ENCODE assay signal across 8 cellular contexts in the genomic region with DNA sequence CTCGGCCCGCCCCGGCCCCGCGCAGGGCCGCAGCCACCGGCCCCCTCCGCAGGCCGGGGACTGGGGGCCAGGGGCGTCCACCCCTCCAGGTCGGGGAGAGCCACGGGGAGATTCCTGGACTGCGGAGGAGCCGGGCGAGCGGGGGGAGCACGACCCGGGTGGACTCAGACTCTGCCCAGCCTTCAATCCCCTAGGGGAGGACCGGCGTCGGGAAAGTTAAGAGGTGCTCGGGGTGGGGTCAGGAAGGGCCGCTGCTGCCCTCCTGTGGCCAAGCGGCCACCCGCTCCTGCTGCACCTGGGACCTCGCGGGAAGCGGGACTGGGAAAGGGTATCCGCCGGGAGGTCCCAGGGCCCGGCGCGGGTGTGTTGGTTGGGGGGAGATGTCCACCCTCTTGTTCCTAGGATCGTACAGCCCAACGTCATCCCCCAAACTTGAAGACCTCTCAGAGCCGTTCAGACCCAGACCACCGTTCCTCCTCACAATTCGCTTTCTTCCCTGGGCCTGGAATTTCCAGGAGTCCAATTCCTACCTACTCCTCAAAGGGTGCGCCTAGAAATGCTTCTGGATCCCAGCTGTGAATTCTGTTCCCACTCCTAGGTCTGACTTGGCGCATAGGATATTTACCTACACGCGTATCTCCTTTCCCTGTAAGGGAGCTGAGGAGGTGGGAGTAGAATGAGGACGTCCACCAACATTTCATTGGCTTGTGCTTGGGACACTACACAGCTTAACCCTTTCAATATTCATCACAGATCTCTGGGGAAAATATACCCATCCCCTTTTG. TPM values are rescaled to one million over a fixed set of nuclear protein-coding genes. Genes with fewer than 3 reads are reported as not detected.
DNase-seq lines count a peak whose midpoint lies in the region; ATAC-seq, FAIRE-seq and TF ChIP-seq lines count a peak whose summit lies in the region.

No MANE protein-coding gene starts in this region.

- H3K79me1 ChIP-seq in trophoblast cell (ENCODE audit: low read length) = peaks cover 22% of the 10 kb centered on the region

- H4K8ac ChIP-seq in trophoblast cell (ENCODE audit: low read depth, low read length) = peak overlapping the region; percentile 77

- DNase-seq in GM12891 (ENCODE audit: insufficient read length, low spot score) (peak; percentile 77), NAMALWA (ENCODE audit: low spot score) (peak; percentile 75), SW480 (ENCODE audit: low spot score) (peak; percentile 91), amniotic epithelial cell (ENCODE audit: low read depth) (peak; percentile 88), left cardiac atrium (peak; percentile 89), trophoblast cell (peak; percentile 83 to 86), cortex of kidney (lab: John Stamatoyannopoulos, UW) (no peak)

- no peak overlapping the region for H3K23ac ChIP-seq in trophoblast cell (ENCODE audit: low read length)

- no peaks in the 10 kb centered on the region for H3K9me3 ChIP-seq in trophoblast cell (ENCODE audit: insufficient read depth, low read depth, low read length)

- peak overlapping the region; percentile 32 for H2BK12ac ChIP-seq in trophoblast cell (ENCODE audit: low read length)

- H2BK120ac ChIP-seq in trophoblast cell (ENCODE audit: insufficient read depth, low read length, poor library complexity) = peak overlapping the region; percentile 73

- H2AK5ac ChIP-seq in trophoblast cell (ENCODE audit: low read length) = no peak overlapping the region

- peak overlapping the region; percentile 72 for H3K18ac ChIP-seq in trophoblast cell (ENCODE audit: low read length)

- peak overlapping the region; percentile 91 for H2AFZ ChIP-seq in trophoblast cell (ENCODE audit: insufficient read depth, low read length, poor library complexity)

- H3K27ac ChIP-seq in trophoblast cell (ENCODE audit: low read depth, low read length) = peak overlapping the region; percentile 83

- H3K14ac ChIP-seq in trophoblast cell (ENCODE audit: low read length) = peak overlapping the region; percentile 88

- H3K27me3 ChIP-seq in trophoblast cell (ENCODE audit: insufficient read depth, low read length) = no peaks in the 10 kb centered on the region

- H2BK5ac ChIP-seq in trophoblast cell (ENCODE audit: low read depth, low read length, poor library complexity) = peak overlapping the region; percentile 87

- peak overlapping the region; percentile 85 for H3K9ac ChIP-seq in trophoblast cell (ENCODE audit: low read length)

- H3K4me1 ChIP-seq in trophoblast cell (ENCODE audit: control insufficient read depth in 1 of 2, insufficient read depth in 2 of 2, low read length in 2 of 2) = peaks cover 16 to 26% of the 10 kb centered on the region in 2 experiments

- peaks cover 21% of the 10 kb centered on the region for H3K79me2 ChIP-seq in trophoblast cell (ENCODE audit: control insufficient read depth, insufficient read depth, low read length, poor library complexity)

- TF ChIP-seq POLR2A in GM12891 (IDR thresholded peaks at IDR 0.05; ENCODE audit: low read depth, low read length) = no peak

- peak; percentile 16 for FAIRE-seq in GM12891 (lab: Jason Lieb, UNC)

- H3K36me3 ChIP-seq in trophoblast cell (ENCODE audit: control insufficient read depth in 1 of 2, insufficient read depth in 2 of 2, low read length in 2 of 2) = peaks cover 12 to 16% of the 10 kb centered on the region in 2 experiments

- peak overlapping the region; percentile 68 for H3K4ac ChIP-seq in trophoblast cell (ENCODE audit: low read depth, low read length)

- intact Hi-C loops in left cardiac atrium (cut with DNase I) = loop anchor here (2.0 to 5.0 kb wide), 3 partner anchors 89 to 315 kb away; a partner anchor contains a TSS

- peak overlapping the region; percentile 81 for H3K4me2 ChIP-seq in trophoblast cell (ENCODE audit: low read length)

- peak overlapping the region; percentile 87 for H4K91ac ChIP-seq in trophoblast cell (ENCODE audit: low read depth, low read length)

- peak overlapping the region; percentile 89 for H3K4me3 ChIP-seq in trophoblast cell (ENCODE audit: low read depth, low read length)

- ATAC-seq in HG02588 (IDR thresholded peaks at IDR 0.05; ENCODE audit: unreplicated experiment) (peak; percentile 59), left cardiac atrium (peak; percentile 64 to 79)

- H4K12ac ChIP-seq in trophoblast cell (ENCODE audit: low read depth, low read length) = peak overlapping the region; percentile 89

- WGBS in trophoblast cell (ENCODE audit: extremely low coverage, insufficient coverage, insufficient read length) = no CpG with 5 or more reads among the region's 43 CpGs

TF ChIP-seq in GM12891, 5 proteins besides CTCF, POLR2A, EP300 and RAD21:
- TF ChIP-seq PAX5 (IDR thresholded peaks at IDR 0.05; ENCODE audit: insufficient read depth, low read length, severe bottlenecking) (no peak), TAF1 (IDR thresholded peaks at IDR 0.05; ENCODE audit: low read depth, low read length) (0 out of 2 replicates have a peak, but pooled peaks have one; percentile 16), POLR2AphosphoS5 (IDR thresholded peaks at IDR 0.05; ENCODE audit: low read depth, low read length) (no peak), SPI1 (IDR thresholded peaks at IDR 0.05; ENCODE audit: low read depth, low read length) (no peak), POU2F2 (IDR thresholded peaks at IDR 0.05; ENCODE audit: low read depth, low read length) (no peak)

RNA-seq across cellular contexts. Expression of a gene that starts 0.5 kb away (rescaled TPM):
- 267 TPM for polyA plus RNA-seq in GM12891 (2012; ENCODE audit: low read depth, missing spikeins)
- 100 to 1,000 TPM; 146 to 235 TPM for total RNA-seq in left cardiac atrium
- 286 and 295 TPM in 2 replicates for polyA plus RNA-seq in trophoblast cell (2013)

RNA-seq across cellular contexts. Expression of a gene that starts 7.7 kb away (rescaled TPM):
- polyA plus RNA-seq in GM12891 (2012; ENCODE audit: low read depth, missing spikeins) = 0.44 TPM
- total RNA-seq in left cardiac atrium = 1 to 10 TPM; 4.9 to 5.1 TPM
- polyA plus RNA-seq in trophoblast cell (2013) = 2.2 and 2.3 TPM in 2 replicates

RNA-seq across cellular contexts. Expression of a gene that starts 33.0 kb away (rescaled TPM):
- 59.1 TPM for polyA plus RNA-seq in GM12891 (2012; ENCODE audit: low read depth, missing spikeins)
- total RNA-seq in left cardiac atrium = 10 to 100 TPM; 15.9 to 20.3 TPM
- 55.1 and 55.6 TPM in 2 replicates for polyA plus RNA-seq in trophoblast cell (2013)
